Comparison of ENCODE assay signal across 8 cellular contexts in the genomic region with DNA sequence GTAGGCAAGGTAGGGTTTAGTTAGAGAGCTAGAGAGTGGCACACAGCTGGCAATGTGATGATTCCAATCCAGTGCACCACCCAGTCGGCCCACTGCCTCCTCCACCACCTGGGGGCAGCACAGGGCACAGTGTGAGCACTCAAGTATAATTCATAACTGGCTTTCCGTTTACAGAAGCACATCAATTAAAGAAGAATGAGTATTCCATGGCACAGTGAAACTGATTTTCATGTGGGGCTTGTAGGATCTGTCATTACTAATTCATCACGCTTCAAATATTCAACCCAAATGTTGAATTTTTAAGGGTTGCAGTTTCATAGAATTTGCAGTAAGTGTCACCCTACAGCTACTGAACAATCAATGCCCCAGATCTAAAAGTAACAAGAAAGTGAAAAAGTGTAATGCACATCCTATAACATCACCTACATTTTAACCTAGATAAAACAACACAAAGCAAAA.
A peak's percentile ranks its signal among the peaks of the same experiment; 100 is the strongest.
DNase-seq lines count a peak whose midpoint lies in the region; ATAC-seq and TF ChIP-seq lines count a peak whose summit lies in the region.

No MANE protein-coding gene starts in this region.

- no peak overlapping the region for H3K27ac Mint-ChIP-seq in activated naive CD4-positive, alpha-beta T cell treated with anti-CD3 and anti-CD28 coated beads, Interleukin-2, amount 50 U/mL, for 72 hours

- peak; percentile 21 for DNase-seq in G401 (ENCODE audit: low spot score)
- peak; percentile 72 for DNase-seq in GM23248
- peak; percentile 34 for DNase-seq in LHCN-M2 (ENCODE audit: low read depth)
- peak in 1 of 2 donors; percentile 84 for DNase-seq in activated naive CD4-positive, alpha-beta T cell treated with anti-CD3 and anti-CD28 coated beads, Interleukin-2, amount 50 U/mL, for 72 hours (ENCODE audit: low spot score in 2 of 2)
- DNase-seq in left cardiac atrium: peak; percentile 76
- DNase-seq in retinal pigment epithelial cell (ENCODE audit: low read depth): peak; percentile 10
- no peak for DNase-seq in epidermal melanocyte (ENCODE audit: insufficient read length, low spot score)

- in situ Hi-C loops in G401 (cut with HindIII; ENCODE audit: low sequenced_read_pairs) (no loop called here), GM23248 (cut with MboI) (loop anchor here (5.0 to 25.0 kb wide), 3 partner anchors 200 to 803 kb away; partner anchors contain the start of gene COX17)

- H3K4me2 ChIP-seq in GM23248 (ENCODE audit: unreplicated experiment): no peak overlapping the region

- H3K4me3 ChIP-seq in GM23248: no peak overlapping the region
- H3K4me3 ChIP-seq in retinal pigment epithelial cell (ENCODE audit: low read length): no peak overlapping the region

- H3K27ac ChIP-seq in GM23248: no peak overlapping the region

- H3K36me3 ChIP-seq in GM23248 (ENCODE audit: low read depth): no peaks in the 10 kb centered on the region

- no peak overlapping the region for H3K9ac ChIP-seq in GM23248

- ATAC-seq in SK-N-SH treated with all-trans-retinoic acid at 6 μM for 48 hours: peak; percentile 94
- peak; percentile 89 to 91 for ATAC-seq in activated naive CD4-positive, alpha-beta T cell treated with anti-CD3 and anti-CD28 coated beads, Interleukin-2, amount 50 U/mL, for 72 hours
- peak; percentile 87 to 89 for ATAC-seq in left cardiac atrium

- no peaks in the 10 kb centered on the region for H3K79me2 ChIP-seq in GM23248 (ENCODE audit: insufficient read depth)

- H3K9me3 Mint-ChIP-seq in activated naive CD4-positive, alpha-beta T cell treated with anti-CD3 and anti-CD28 coated beads, Interleukin-2, amount 50 U/mL, for 72 hours: no peaks in the 10 kb centered on the region

- H4K20me1 ChIP-seq in GM23248 (ENCODE audit: insufficient read depth): no peaks in the 10 kb centered on the region

- TF ChIP-seq CTCF in retinal pigment epithelial cell (conservative IDR thresholded peaks at IDR 0.05; ENCODE audit: low read depth, low read length): peak; percentile 98

- no peaks in the 10 kb centered on the region for H3K4me1 ChIP-seq in GM23248 (ENCODE audit: insufficient read depth)

- 0 to 5% methylated on average over 3 of the region's 3 CpGs for WGBS in GM23248 (ENCODE audit: low coverage in 1 of 2, low lambda C conversion rate in 2 of 2, missing lambda C conversion rate in 2 of 2), 2 experiments

- intact Hi-C loops in left cardiac atrium (cut with DNase I): loop anchor here in 1 of 2 donors (1.0 kb wide), 1 partner anchor 150 kb away; the partner anchor contains the start of gene IGSF11

- H3K27me3 ChIP-seq in GM23248 (replicated peaks; ENCODE audit: insufficient read depth): peaks cover 17% of the 10 kb centered on the region; the same call in 1 of the 2 replicates

- no peaks in the 10 kb centered on the region for H3K9me3 ChIP-seq in GM23248 (ENCODE audit: low read depth)

- no peaks in the 10 kb centered on the region for H3K36me3 Mint-ChIP-seq in activated naive CD4-positive, alpha-beta T cell treated with anti-CD3 and anti-CD28 coated beads, Interleukin-2, amount 50 U/mL, for 72 hours

- H2AFZ ChIP-seq in GM23248: no peak overlapping the region

- H3F3A ChIP-seq in GM23248 (ENCODE audit: insufficient read depth): no peaks in the 10 kb centered on the region

- H3K9me2 ChIP-seq in GM23248 (ENCODE audit: insufficient read depth): no peaks in the 10 kb centered on the region

TF ChIP-seq in SK-N-SH treated with all-trans-retinoic acid at 6 μM for 48 hours, 23 proteins besides CTCF, POLR2A, EP300 and RAD21 (continues in another document):
- no peak for TF ChIP-seq BACH2 (CRISPR knock-in tag; IDR thresholded peaks at IDR 0.05; ENCODE audit: borderline replicate concordance)
- TF ChIP-seq ZNF565 (CRISPR knock-in tag; conservative IDR thresholded peaks at IDR 0.05; ENCODE audit: low read depth): no peak
- TF ChIP-seq GLIS3 (CRISPR knock-in tag; IDR thresholded peaks at IDR 0.05): no peak
- TF ChIP-seq ARNTL (CRISPR knock-in tag; IDR thresholded peaks at IDR 0.05; ENCODE audit: borderline replicate concordance, low read depth): no peak
- no peak for TF ChIP-seq ZNF70 (CRISPR knock-in tag; IDR thresholded peaks at IDR 0.05)
- no peak for TF ChIP-seq PATZ1 (CRISPR knock-in tag; IDR thresholded peaks at IDR 0.05; ENCODE audit: borderline replicate concordance)
- TF ChIP-seq ZFP30 (CRISPR knock-in tag; IDR thresholded peaks at IDR 0.05): no peak
- TF ChIP-seq ZNF8 (CRISPR knock-in tag; IDR thresholded peaks at IDR 0.05): no peak
- TF ChIP-seq PPARA (CRISPR knock-in tag; IDR thresholded peaks at IDR 0.05; ENCODE audit: borderline replicate concordance): no peak
- TF ChIP-seq TCF4 (CRISPR knock-in tag; IDR thresholded peaks at IDR 0.05; ENCODE audit: borderline replicate concordance): no peak
- no peak for TF ChIP-seq ESRRG (CRISPR knock-in tag; IDR thresholded peaks at IDR 0.05)
- TF ChIP-seq RARB (CRISPR knock-in tag; IDR thresholded peaks at IDR 0.05): no peak
- TF ChIP-seq, protein P1, sequence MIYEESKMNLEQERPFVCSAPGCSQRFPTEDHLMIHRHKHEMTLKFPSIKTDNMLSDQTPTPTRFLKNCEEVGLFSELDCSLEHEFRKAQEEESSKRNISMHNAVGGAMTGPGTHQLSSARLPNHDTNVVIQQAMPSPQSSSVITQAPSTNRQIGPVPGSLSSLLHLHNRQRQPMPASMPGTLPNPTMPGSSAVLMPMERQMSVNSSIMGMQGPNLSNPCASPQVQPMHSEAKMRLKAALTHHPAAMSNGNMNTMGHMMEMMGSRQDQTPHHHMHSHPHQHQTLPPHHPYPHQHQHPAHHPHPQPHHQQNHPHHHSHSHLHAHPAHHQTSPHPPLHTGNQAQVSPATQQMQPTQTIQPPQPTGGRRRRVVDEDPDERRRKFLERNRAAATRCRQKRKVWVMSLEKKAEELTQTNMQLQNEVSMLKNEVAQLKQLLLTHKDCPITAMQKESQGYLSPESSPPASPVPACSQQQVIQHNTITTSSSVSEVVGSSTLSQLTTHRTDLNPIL (CRISPR knock-in tag; IDR thresholded peaks at IDR 0.05; ENCODE audit: low read depth): no peak
- no peak for TF ChIP-seq CSRNP3 (CRISPR knock-in tag; IDR thresholded peaks at IDR 0.05)
- no peak for TF ChIP-seq POU6F1 (CRISPR knock-in tag; IDR thresholded peaks at IDR 0.05; ENCODE audit: borderline replicate concordance, low read depth)
- TF ChIP-seq SNAI2 (CRISPR knock-in tag; IDR thresholded peaks at IDR 0.05): no peak
- TF ChIP-seq ISL1 (CRISPR knock-in tag; IDR thresholded peaks at IDR 0.05): no peak
- TF ChIP-seq OSR1 (CRISPR knock-in tag; IDR thresholded peaks at IDR 0.05): no peak
- no peak for TF ChIP-seq TOX (CRISPR knock-in tag; IDR thresholded peaks at IDR 0.05; ENCODE audit: borderline replicate concordance)
